29 cellular contexts compared by ENCODE assay signal in the genomic region with DNA sequence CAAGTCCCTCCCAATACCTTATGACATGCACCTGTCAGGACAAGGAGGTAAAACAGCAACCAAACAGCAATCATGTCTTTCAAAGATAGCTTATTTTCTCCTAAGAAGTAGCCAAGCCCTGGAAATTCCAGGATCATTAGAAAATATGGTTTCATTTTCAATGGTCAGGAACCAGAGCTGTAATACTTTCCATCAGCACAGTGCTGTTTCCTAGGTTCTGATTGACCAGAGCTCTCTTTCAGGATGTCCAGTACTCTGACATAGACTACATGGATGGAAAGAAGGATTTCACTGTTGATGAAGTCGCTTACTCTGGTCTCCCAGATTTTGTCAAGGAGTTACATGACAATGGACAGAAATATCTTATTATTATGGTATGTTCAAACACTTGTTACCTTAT. TPM values are rescaled to one million over a fixed set of nuclear protein-coding genes. Genes with fewer than 3 reads are reported as not detected.
"Had no signal": no experiment of that assay in that cellular context is flagged by ENCODE, and none has a peak within 500 bp of the region (broad histone marks: within the 10 kb centered on the region; RNA-seq: fewer than 3 reads in every experiment).

No MANE protein-coding gene starts in this region.

- H3K4me3 Mint-ChIP-seq: immature natural killer cell; mesothelial cell of epicardium; naive B cell; natural killer cell treated with Interleukin-12 subunit alpha and Interleukin-12 subunit beta and Interleukin-15 and Interleukin-18, amount 100 ng/mL, for 72 hours; neural crest cell; stimulated activated memory B cell treated with anti-CD40 and anti-IgM and Interleukin-4, amounts not matched to agents 10 μg/mL and 1 μg/mL and 100 μg/mL, for 72 hours had no signal

- H3K4me1 ChIP-seq: esophagus squamous epithelium, heart right ventricle, prostate gland, right atrium auricular region, spleen, tibial nerve, upper lobe of right lung, uterus had no signal

- ATAC-seq: heart right ventricle; natural killer cell treated with Interleukin-12 subunit alpha and Interleukin-12 subunit beta and Interleukin-15 and Interleukin-18, amount 100 ng/mL, for 72 hours; stimulated activated memory B cell treated with anti-CD40 and anti-IgM and Interleukin-4, amounts not matched to agents 10 μg/mL and 1 μg/mL and 100 μg/mL, for 72 hours; stimulated activated naive CD8-positive, alpha-beta T cell treated with anti-CD3 and anti-CD28 coated beads, Interleukin-15, Interleukin-2, amounts not matched to agents 100 U/mL and 50 U/mL, for 24 hours; upper lobe of right lung had no signal

- H3K9me3 Mint-ChIP-seq: immature natural killer cell; mesothelial cell of epicardium; naive B cell; natural killer cell treated with Interleukin-12 subunit alpha and Interleukin-12 subunit beta and Interleukin-15 and Interleukin-18, amount 100 ng/mL, for 72 hours; neural crest cell; stimulated activated memory B cell treated with anti-CD40 and anti-IgM and Interleukin-4, amounts not matched to agents 10 μg/mL and 1 μg/mL and 100 μg/mL, for 72 hours had no signal

- H3K27me3 ChIP-seq: esophagus squamous epithelium, heart right ventricle, right atrium auricular region, sigmoid colon, spleen, tibial nerve, upper lobe of right lung, uterus had no signal

- H3K36me3 Mint-ChIP-seq: immature natural killer cell; mesothelial cell of epicardium; naive B cell; natural killer cell treated with Interleukin-12 subunit alpha and Interleukin-12 subunit beta and Interleukin-15 and Interleukin-18, amount 100 ng/mL, for 72 hours; stimulated activated memory B cell treated with anti-CD40 and anti-IgM and Interleukin-4, amounts not matched to agents 10 μg/mL and 1 μg/mL and 100 μg/mL, for 72 hours had no signal

- H3K4me1 Mint-ChIP-seq: immature natural killer cell; naive B cell; neural crest cell; stimulated activated memory B cell treated with anti-CD40 and anti-IgM and Interleukin-4, amounts not matched to agents 10 μg/mL and 1 μg/mL and 100 μg/mL, for 72 hours had no signal

- H3K9me3 ChIP-seq: esophagus squamous epithelium, heart right ventricle, mucosa of descending colon, prostate gland, right atrium auricular region, sigmoid colon, spleen, thoracic aorta, tibial nerve, upper lobe of right lung, uterus had no signal

- H3K27ac ChIP-seq: dorsolateral prefrontal cortex, esophagus squamous epithelium, heart right ventricle, prostate gland, right atrium auricular region, sigmoid colon, spleen, thoracic aorta, tibial nerve, upper lobe of right lung, uterus had no signal

- H3K4me3 ChIP-seq: dorsolateral prefrontal cortex, esophagus squamous epithelium, heart right ventricle, mucosa of descending colon, prostate gland, right atrium auricular region, sigmoid colon, spleen, thoracic aorta, tibial nerve, upper lobe of right lung, uterus had no signal

- H3K27ac Mint-ChIP-seq: immature natural killer cell; mesothelial cell of epicardium; natural killer cell treated with Interleukin-12 subunit alpha and Interleukin-12 subunit beta and Interleukin-15 and Interleukin-18, amount 100 ng/mL, for 72 hours; stimulated activated memory B cell treated with anti-CD40 and anti-IgM and Interleukin-4, amounts not matched to agents 10 μg/mL and 1 μg/mL and 100 μg/mL, for 72 hours had no signal

- H3K36me3 ChIP-seq: esophagus squamous epithelium, heart right ventricle, prostate gland, right atrium auricular region, sigmoid colon, spleen, thoracic aorta, tibial nerve, upper lobe of right lung, uterus had no signal

- H3K27me3 Mint-ChIP-seq: stimulated activated memory B cell treated with anti-CD40 and anti-IgM and Interleukin-4, amounts not matched to agents 10 μg/mL and 1 μg/mL and 100 μg/mL, for 72 hours had no signal

- DNase-seq: dorsolateral prefrontal cortex; effector CD8-positive, alpha-beta T cell; esophagus squamous epithelium; foreskin melanocyte; glutamatergic neuron; heart right ventricle; hypothalamus; immature natural killer cell; islet precursor cell; kidney glomerular epithelial cell; mesenchymal stem cell; mucosa of descending colon; naive B cell; sigmoid colon; spleen; stimulated activated CD4-positive, alpha-beta T cell treated with anti-CD3 and anti-CD28 coated beads, Interleukin-4, amount 100 ng/mL, for 4 hours; stimulated activated naive CD8-positive, alpha-beta T cell treated with anti-CD3 and anti-CD28 coated beads, Interleukin-15, Interleukin-2, amounts not matched to agents 100 U/mL and 50 U/mL, for 24 hours; upper lobe of right lung; uterus had no signal

RNA-seq across cellular contexts. Expression of a gene that starts 29.0 kb away (rescaled TPM):
- total RNA-seq: lung microvascular endothelial cell; natural killer cell treated with Interleukin-12 subunit alpha and Interleukin-12 subunit beta and Interleukin-15 and Interleukin-18, amount 100 ng/mL, for 72 hours; osteoblast had no signal
- polyA plus RNA-seq: heart right ventricle had no signal
